Comparison of ENCODE assay signal across 8 cellular contexts in the genomic region with DNA sequence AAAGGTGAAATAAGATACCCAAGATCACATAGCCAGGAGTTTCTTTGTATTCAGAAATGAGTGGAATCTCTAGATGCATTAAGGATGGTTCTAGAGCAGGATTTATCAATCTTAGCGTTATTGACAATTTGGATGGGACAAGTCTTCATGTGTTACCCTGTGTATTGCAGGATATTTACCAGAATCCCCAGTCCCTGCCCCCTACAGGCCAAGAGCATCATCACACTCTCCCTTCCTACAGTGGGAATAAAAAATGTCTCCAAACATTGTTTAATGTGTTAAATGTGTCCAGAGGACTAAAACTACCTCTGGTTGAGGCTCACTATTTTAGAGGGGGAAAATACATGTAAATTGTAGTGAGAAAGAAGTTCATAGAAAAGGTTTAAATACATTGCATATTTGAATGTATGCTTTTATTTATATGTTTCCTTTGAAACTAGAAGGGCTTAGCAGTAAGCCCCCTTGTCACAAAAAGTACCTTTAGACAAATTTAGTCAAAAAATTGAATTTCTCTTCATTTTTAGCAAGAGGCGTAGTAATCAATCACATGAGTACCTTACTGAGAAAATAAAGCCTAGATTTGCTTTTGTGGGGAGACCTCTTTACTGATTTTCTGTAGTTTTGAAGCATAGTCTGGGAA.
A peak's percentile ranks its signal among the peaks of the same experiment; 100 is the strongest.
DNase-seq lines count a peak whose midpoint lies in the region; ATAC-seq and TF ChIP-seq lines count a peak whose summit lies in the region.

No MANE protein-coding gene starts in this region.

- H3K27me3 ChIP-seq in RWPE2 (ENCODE audit: insufficient read depth, poor library complexity, severe bottlenecking) = no peaks in the 10 kb centered on the region

- no peaks in the 10 kb centered on the region for H3K9me3 ChIP-seq in RWPE2 (ENCODE audit: severe bottlenecking)

- H3K4me3 Mint-ChIP-seq in mesothelial cell of epicardium = no peak overlapping the region

- H3K27ac Mint-ChIP-seq in mesothelial cell of epicardium = no peak overlapping the region

- peaks cover under 1% of the 10 kb centered on the region for H3K4me1 ChIP-seq in RWPE2 (ENCODE audit: insufficient read depth, poor library complexity, severe bottlenecking)

- H3K4me1 Mint-ChIP-seq in mesothelial cell of epicardium = peaks cover 8% of the 10 kb centered on the region

- no peaks in the 10 kb centered on the region for H3K27me3 Mint-ChIP-seq in mesothelial cell of epicardium (ENCODE audit: low read depth)

- peaks cover 22% of the 10 kb centered on the region; the same call in 1 of the 2 replicates for H3K36me3 ChIP-seq in RWPE2 (ENCODE audit: low read depth)

- H3K9me3 Mint-ChIP-seq in mesothelial cell of epicardium = no peaks in the 10 kb centered on the region

- peaks cover 5% of the 10 kb centered on the region for H3K36me3 Mint-ChIP-seq in mesothelial cell of epicardium

- no peak overlapping the region for H3K4me3 ChIP-seq in RWPE2 (ENCODE audit: severe bottlenecking)

- ATAC-seq in HG02642 (IDR thresholded peaks at IDR 0.05; ENCODE audit: poor library complexity, unreplicated experiment) = peak; percentile 74
- ATAC-seq in RWPE2 (ENCODE audit: low read depth) = no peak
- no peak for ATAC-seq in HG03025 (IDR thresholded peaks at IDR 0.05; ENCODE audit: low FRiP score, unreplicated experiment)

- DNase-seq in NCI-H1417 (lab: John Stamatoyannopoulos, UW) (peak in 2 of 3 experiments; percentile 3 to 5), NCI-H1417 treated with DMSO at 0.1 percent for 48 hours (lab: John Stamatoyannopoulos, UW) (no peak), RWPE2 (ENCODE audit: low spot score) (no peak), cerebellar cortex (ENCODE audit: low spot score) (peak; percentile 54), mesothelial cell of epicardium (ENCODE audit: low spot score in 2 of 2, unreplicated experiment in 2 of 2) (no peak), retina (no peak)

- no peak overlapping the region for H3K27ac ChIP-seq in RWPE2 (ENCODE audit: poor library complexity, severe bottlenecking)

- peak; percentile 82 for TF ChIP-seq CTCF in RWPE2 (IDR thresholded peaks at IDR 0.05; ENCODE audit: poor library complexity, severe bottlenecking)
- peak; percentile 70 for TF ChIP-seq CTCF in mesothelial cell of epicardium (IDR thresholded peaks at IDR 0.05; ENCODE audit: unreplicated experiment)

Comparison
In these comparisons a context has a peak if more than half of its experiments do, and no peak if none do; other contexts are left out.
1. DNase-seq: peak in NCI-H1417 (2 of 3) and cerebellar cortex (single experiment); none in NCI-H1417 treated with DMSO at 0.1 percent for 48 hours (single experiment), RWPE2 (single experiment), mesothelial cell of epicardium (0 of 2) and retina (single experiment).